1 cellular context compared by ENCODE assay signal in genomic region chr6:73520688-73521350, GRCh38.
TF ChIP-seq lines count a peak whose summit lies in the region.

EEF1A1 (minus strand) TSS chr6:73521032; CDS start chr6:73520026, 1,006 bp downstream.

TF ChIP-seq in HCT116, 20 proteins besides CTCF, POLR2A, EP300 and RAD21 (continued from another document):
- TF ChIP-seq SRF (IDR thresholded peaks at IDR 0.05; ENCODE audit: low read depth) (no peak), REST (IDR thresholded peaks at IDR 0.05; ENCODE audit: low read depth) (no peak), EZH2phosphoT487 (IDR thresholded peaks at IDR 0.05; ENCODE audit: borderline replicate concordance) (no peak), ELF1 (IDR thresholded peaks at IDR 0.05; ENCODE audit: borderline replicate concordance, low read depth) (no peak)
